ENCODE assay signal across 8 cellular contexts in genomic region chr19:6801397-6802086, GRCh38. TPM values are rescaled to one million over a fixed set of nuclear protein-coding genes. Genes with fewer than 3 reads are reported as not detected.
DNase-seq lines count a peak whose midpoint lies in the region; ATAC-seq and TF ChIP-seq lines count a peak whose summit lies in the region.

No MANE protein-coding gene starts in this region.

- TF ChIP-seq POLR2A in GM10847 (IDR thresholded peaks at IDR 0.05; ENCODE audit: extremely low read depth, insufficient read length) (peak; percentile 46), spleen (IDR thresholded peaks at IDR 0.05) (peak in 1 of 3 donors; percentile 30)

- H3K27me3 ChIP-seq in right cardiac atrium (ENCODE audit: control insufficient read depth, insufficient read depth) (no peaks in the 10 kb centered on the region), spleen (replicated peaks in 1 of 7) (no peaks in the 10 kb centered on the region)

- intact Hi-C loops in right cardiac atrium (cut with DNase I): no loop called here
- intact Hi-C loops in spleen (cut with DNase I; ENCODE audit: low total_unique reads): no loop called here

- no peak for TF ChIP-seq CTCF in spleen (IDR thresholded peaks at IDR 0.05 in 8 of 11, conservative IDR thresholded peaks at IDR 0.05 in 3 of 11)

- 5% methylated on average over 21 of the region's 21 CpGs for WGBS in right cardiac atrium
- 1 to 7% (median 2%) methylated on average over 14 to 21 of the region's 21 CpGs for WGBS in spleen, 5 donors

- ATAC-seq in HG03135 (IDR thresholded peaks at IDR 0.05; ENCODE audit: unreplicated experiment) (peak; percentile 53), right cardiac atrium (peak; percentile 81 to 82)

- H3K27ac ChIP-seq in right cardiac atrium (ENCODE audit: low read length) (peak overlapping the region; percentile 21), spleen (peak overlapping the region; percentile 66 to 94 (median 85))

- H3K4me3 ChIP-seq in right cardiac atrium (ENCODE audit: low read length) (peak overlapping the region; percentile 12), spleen (peak overlapping the region; percentile 14 to 68 (median 44))

- DNase-seq in RPMI8226 (peak; percentile 93), activated gamma-delta T cell treated with Interleukin-2 at 50 U/mL for 16 hours (peak; percentile 85), right cardiac atrium (peak; percentile 63 to 90 (median 85)), spleen (peak; percentile 96), HuH-7 (ENCODE audit: low spot score) (no peak), midbrain (lab: John Stamatoyannopoulos, UW) (no peak)

- H3K36me3 ChIP-seq in spleen: peaks cover 0 to 13% (median 0%) of the 10 kb centered on the region in 6 donors

- H3K4me1 ChIP-seq in right cardiac atrium (ENCODE audit: control insufficient read depth, insufficient read depth, low read length) (no peaks in the 10 kb centered on the region), spleen (peaks cover 4 to 97% (median 65%) of the 10 kb centered on the region in 6 donors)

- no peaks in the 10 kb centered on the region for H3K9me3 ChIP-seq in right cardiac atrium (ENCODE audit: control insufficient read depth, low read length)
- H3K9me3 ChIP-seq in spleen: no peaks in the 10 kb centered on the region

RNA-seq across cellular contexts. Expression of gene VAV1, which starts 29.0 kb away (rescaled TPM):
- total RNA-seq in right cardiac atrium (1 to 10 TPM; 2.0 to 3.7 (median 3.4) TPM), spleen (100 to 1,000 TPM in 1 of 7 donors, 10 to 100 TPM in 6; 73.4 to 151 (median 90.1) TPM)
- polyA plus RNA-seq in right cardiac atrium (0.84 TPM), spleen (10 to 100 TPM; 34.8 to 48.8 (median 40.9) TPM)

RNA-seq across cellular contexts. Expression of gene SH2D3A, which starts 34.3 kb away (rescaled TPM):
- total RNA-seq in right cardiac atrium (under 1 TPM in 2 of 4 donors, not detected in 2; 0.09 to 0.25 TPM), spleen (10 to 100 TPM in 5 of 7 donors, 1 to 10 TPM in 2; 7.5 to 17.1 (median 11.8) TPM)
- polyA plus RNA-seq in right cardiac atrium (0.54 TPM), spleen (10 to 100 TPM in 1 of 3 donors, 1 to 10 TPM in 2; 7.6 to 10.0 (median 9.3) TPM)

Comparison
In these comparisons a context has a peak if more than half of its experiments do, and no peak if none do; other contexts are left out.
1. DNase-seq: peak in RPMI8226 (single experiment), activated gamma-delta T cell treated with Interleukin-2 at 50 U/mL for 16 hours (single experiment), right cardiac atrium (3 of 3) and spleen (single experiment); none in HuH-7 (single experiment) and midbrain (single experiment).
2. RNA of gene VAV1, which starts 29.0 kb away (total RNA-seq): 73.4 to 151 TPM in spleen; 2.0 to 3.7 TPM in right cardiac atrium; every median in the first group is over 10 times any median in the second.
3. RNA of gene SH2D3A, which starts 34.3 kb away (total RNA-seq): 7.5 to 17.1 TPM in spleen; 0.09 to 0.25 TPM in right cardiac atrium; every median in the first group is over 4 times any median in the second.